Comparison of ENCODE assay signal across 25 cellular contexts in genomic region chr20:36998652-36999051, GRCh38. TPM values are rescaled to one million over a fixed set of nuclear protein-coding genes. Genes with fewer than 3 reads are reported as not detected.
DNase-seq lines count a peak whose midpoint lies in the region; ATAC-seq lines count a peak whose summit lies in the region.
"Had no signal": no experiment of that assay in that cellular context is flagged by ENCODE, and none has a peak within 500 bp of the region (broad histone marks: within the 10 kb centered on the region; RNA-seq: fewer than 3 reads in every experiment).

No MANE protein-coding gene starts in this region.

- no peak for ATAC-seq in activated naive CD8-positive, alpha-beta T cell treated with anti-CD3 and anti-CD28 coated beads, Interleukin-2, amount 50 U/mL, for 24 hours
- ATAC-seq in activated T-helper 17 cell treated with anti-CD3 and anti-CD28 coated beads, Interleukin-2, amount 50 U/mL, for 72 hours (replicated peaks) = no peak
- peak in 1 of 2 donors; percentile 73 for ATAC-seq in naive thymus-derived CD8-positive, alpha-beta T cell
- ATAC-seq: foreskin keratinocyte; heart right ventricle; K562; left ventricle myocardium superior; stimulated activated naive B cell treated with anti-CD40 and anti-IgM and Interleukin-4, amounts not matched to agents 10 μg/mL and 1 μg/mL and 100 μg/mL, for 72 hours; upper lobe of right lung; WTC11 had no signal

- no peaks in the 10 kb centered on the region for H3K27me3 Mint-ChIP-seq in T-helper 1 cell treated with Interleukin-12 subunit alpha and Interleukin-12 subunit beta and Interleukin-4 antibody, amounts not matched to agents 30 μg/mL and 1 μg/mL, for 36 hours (ENCODE audit: low read depth)
- H3K27me3 Mint-ChIP-seq in activated naive CD8-positive, alpha-beta T cell = no peaks in the 10 kb centered on the region
- H3K27me3 Mint-ChIP-seq in activated naive CD8-positive, alpha-beta T cell treated with anti-CD3 and anti-CD28 coated beads, Interleukin-2, amount 50 U/mL, for 24 hours = no peaks in the 10 kb centered on the region
- no peaks in the 10 kb centered on the region for H3K27me3 Mint-ChIP-seq in activated T-helper 17 cell treated with anti-CD3 and anti-CD28 coated beads, Interleukin-2, amount 50 U/mL, for 72 hours
- no peaks in the 10 kb centered on the region for H3K27me3 Mint-ChIP-seq in naive thymus-derived CD8-positive, alpha-beta T cell
- H3K27me3 Mint-ChIP-seq: central memory CD8-positive, alpha-beta T cell; stimulated activated naive B cell treated with anti-CD40 and anti-IgM and Interleukin-4, amounts not matched to agents 10 μg/mL and 1 μg/mL and 100 μg/mL, for 72 hours had no signal

- POLR2A ChIA-PET in naive thymus-derived CD8-positive, alpha-beta T cell (lab: Charles Lee) = interaction anchor here (0.8 to 1.6 kb wide), 3 partner anchors 10 to 52 kb away, joined by 3 to 5 read pairs (median 4); no protein-coding TSS in a partner anchor

- peaks cover 6% of the 10 kb centered on the region for H3K9me3 Mint-ChIP-seq in T-helper 1 cell treated with Interleukin-12 subunit alpha and Interleukin-12 subunit beta and Interleukin-4 antibody, amounts not matched to agents 30 μg/mL and 1 μg/mL, for 36 hours
- H3K9me3 Mint-ChIP-seq in activated naive CD8-positive, alpha-beta T cell (ENCODE audit: low read depth) = no peaks in the 10 kb centered on the region
- peaks cover 4% of the 10 kb centered on the region for H3K9me3 Mint-ChIP-seq in activated naive CD8-positive, alpha-beta T cell treated with anti-CD3 and anti-CD28 coated beads, Interleukin-2, amount 50 U/mL, for 24 hours
- H3K9me3 Mint-ChIP-seq in activated T-helper 17 cell treated with anti-CD3 and anti-CD28 coated beads, Interleukin-2, amount 50 U/mL, for 72 hours = no peaks in the 10 kb centered on the region
- H3K9me3 Mint-ChIP-seq in naive thymus-derived CD8-positive, alpha-beta T cell = peaks cover 0 to 2% (median 0%) of the 10 kb centered on the region in 9 donors
- H3K9me3 Mint-ChIP-seq: central memory CD8-positive, alpha-beta T cell had no signal

- H3K36me3 Mint-ChIP-seq in T-helper 1 cell treated with Interleukin-12 subunit alpha and Interleukin-12 subunit beta and Interleukin-4 antibody, amounts not matched to agents 30 μg/mL and 1 μg/mL, for 36 hours (ENCODE audit: low read depth) = peaks cover 47% of the 10 kb centered on the region
- H3K36me3 Mint-ChIP-seq in activated naive CD8-positive, alpha-beta T cell = peaks cover 22% of the 10 kb centered on the region
- H3K36me3 Mint-ChIP-seq in activated naive CD8-positive, alpha-beta T cell treated with anti-CD3 and anti-CD28 coated beads, Interleukin-2, amount 50 U/mL, for 24 hours (ENCODE audit: low read depth) = peaks cover 57% of the 10 kb centered on the region
- peaks cover 71% of the 10 kb centered on the region for H3K36me3 Mint-ChIP-seq in activated T-helper 17 cell treated with anti-CD3 and anti-CD28 coated beads, Interleukin-2, amount 50 U/mL, for 72 hours (ENCODE audit: low read depth)
- H3K36me3 Mint-ChIP-seq in naive thymus-derived CD8-positive, alpha-beta T cell = peaks cover 21 to 47% (median 41%) of the 10 kb centered on the region in 3 donors

- DNase-seq in T-helper 1 cell = no peak
- no peak for DNase-seq in activated naive CD8-positive, alpha-beta T cell treated with anti-CD3 and anti-CD28 coated beads, Interleukin-2, amount 50 U/mL, for 24 hours
- DNase-seq in naive thymus-derived CD8-positive, alpha-beta T cell = peak in 3 of 10 donors; percentile 5 to 36 (median 10)
- no peak for DNase-seq in NCI-H748 (lab: John Stamatoyannopoulos, UW; ENCODE audit: unreplicated experiment)
- DNase-seq in G401 (ENCODE audit: low spot score) = no peak
- DNase-seq: dermis blood vessel endothelial cell; esophagus squamous epithelium; foreskin keratinocyte; H7; heart right ventricle; left ventricle myocardium superior; NCI-H1092; NCI-H1694; NCI-H774; Peyer's patch; SHP77 treated with DMSO at 0.1 percent for 48 hours; small intestine; stimulated activated naive B cell treated with anti-CD40 and anti-IgM and Interleukin-4, amounts not matched to agents 10 μg/mL and 1 μg/mL and 100 μg/mL, for 72 hours; upper lobe of right lung had no signal

- no peak overlapping the region for H3K4me3 Mint-ChIP-seq in T-helper 1 cell treated with Interleukin-12 subunit alpha and Interleukin-12 subunit beta and Interleukin-4 antibody, amounts not matched to agents 30 μg/mL and 1 μg/mL, for 36 hours
- H3K4me3 Mint-ChIP-seq in activated naive CD8-positive, alpha-beta T cell = no peak overlapping the region
- H3K4me3 Mint-ChIP-seq in activated naive CD8-positive, alpha-beta T cell treated with anti-CD3 and anti-CD28 coated beads, Interleukin-2, amount 50 U/mL, for 24 hours = no peak overlapping the region
- H3K4me3 Mint-ChIP-seq in activated T-helper 17 cell treated with anti-CD3 and anti-CD28 coated beads, Interleukin-2, amount 50 U/mL, for 72 hours = no peak overlapping the region
- H3K4me3 Mint-ChIP-seq in naive thymus-derived CD8-positive, alpha-beta T cell = no peak overlapping the region
- H3K4me3 Mint-ChIP-seq: central memory CD8-positive, alpha-beta T cell; stimulated activated naive B cell treated with anti-CD40 and anti-IgM and Interleukin-4, amounts not matched to agents 10 μg/mL and 1 μg/mL and 100 μg/mL, for 72 hours; WTC11 had no signal

- in situ Hi-C loops in G401 (cut with HindIII; ENCODE audit: low sequenced_read_pairs) = no loop called here

- peaks cover 4% of the 10 kb centered on the region for H3K4me1 Mint-ChIP-seq in T-helper 1 cell treated with Interleukin-12 subunit alpha and Interleukin-12 subunit beta and Interleukin-4 antibody, amounts not matched to agents 30 μg/mL and 1 μg/mL, for 36 hours (ENCODE audit: low read depth)
- H3K4me1 Mint-ChIP-seq in activated naive CD8-positive, alpha-beta T cell (ENCODE audit: low read depth) = peaks cover 13% of the 10 kb centered on the region
- H3K4me1 Mint-ChIP-seq in activated naive CD8-positive, alpha-beta T cell treated with anti-CD3 and anti-CD28 coated beads, Interleukin-2, amount 50 U/mL, for 24 hours = peaks cover 2% of the 10 kb centered on the region
- H3K4me1 Mint-ChIP-seq in activated T-helper 17 cell treated with anti-CD3 and anti-CD28 coated beads, Interleukin-2, amount 50 U/mL, for 72 hours = no peaks in the 10 kb centered on the region
- peaks cover 0 to 19% (median 11%) of the 10 kb centered on the region in 4 donors for H3K4me1 Mint-ChIP-seq in naive thymus-derived CD8-positive, alpha-beta T cell
- H3K4me1 Mint-ChIP-seq: WTC11 had no signal

- H3K27ac Mint-ChIP-seq in T-helper 1 cell treated with Interleukin-12 subunit alpha and Interleukin-12 subunit beta and Interleukin-4 antibody, amounts not matched to agents 30 μg/mL and 1 μg/mL, for 36 hours = peak overlapping the region; percentile 76
- peak overlapping the region; percentile 50 for H3K27ac Mint-ChIP-seq in activated naive CD8-positive, alpha-beta T cell
- H3K27ac Mint-ChIP-seq in activated naive CD8-positive, alpha-beta T cell treated with anti-CD3 and anti-CD28 coated beads, Interleukin-2, amount 50 U/mL, for 24 hours = no peak overlapping the region
- H3K27ac Mint-ChIP-seq in activated T-helper 17 cell treated with anti-CD3 and anti-CD28 coated beads, Interleukin-2, amount 50 U/mL, for 72 hours = peak overlapping the region; percentile 19
- peak overlapping the region; percentile 9 to 88 (median 68) for H3K27ac Mint-ChIP-seq in naive thymus-derived CD8-positive, alpha-beta T cell
- H3K27ac Mint-ChIP-seq: WTC11 had no signal

RNA-seq across cellular contexts. Expression of gene SAMHD1, which starts 47.1 kb away (rescaled TPM):
- 100 to 1,000 TPM in 1 of 2 donors, 10 to 100 TPM in 1; 64.6 to 140 TPM for total RNA-seq in activated T-helper 17 cell treated with anti-CD3 and anti-CD28 coated beads, Interleukin-2, amount 50 U/mL, for 72 hours
- 100 to 1,000 TPM; 204 to 220 TPM for total RNA-seq in naive thymus-derived CD8-positive, alpha-beta T cell
- 100 to 1,000 TPM; 212 to 247 (median 219) TPM for polyA plus RNA-seq in naive thymus-derived CD8-positive, alpha-beta T cell
- 30.0 and 31.2 TPM in 2 replicates for total RNA-seq in G401 (2014; rRNA removed; shearing (Covaris generic))
